ENCODE assay signal across 10 cellular contexts in the genomic region with DNA sequence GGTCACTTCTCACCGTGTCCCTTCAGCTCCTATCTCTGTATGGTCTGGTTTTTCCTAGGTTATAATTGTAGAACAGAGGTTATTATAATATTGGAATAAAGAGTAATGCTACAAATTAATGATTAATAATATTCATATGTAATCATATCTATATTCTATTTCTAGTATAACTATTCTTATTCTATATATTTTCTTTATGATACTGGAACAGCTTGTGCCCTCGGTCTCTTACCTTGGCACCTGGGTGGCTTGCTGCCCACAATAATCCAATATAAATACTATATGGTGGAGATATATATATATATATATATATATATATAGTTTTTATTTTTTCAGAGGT. TPM values are rescaled to one million over a fixed set of nuclear protein-coding genes. Genes with fewer than 3 reads are reported as not detected.
A peak's percentile ranks its signal among the peaks of the same experiment; 100 is the strongest.
DNase-seq lines count a peak whose midpoint lies in the region; ATAC-seq and TF ChIP-seq lines count a peak whose summit lies in the region.
"Not testable (repeated sequence)": the region's sequence is repeated elsewhere in the genome, so short reads cannot be mapped to it uniquely, and the experiment has no call there.
"Had no signal": no experiment of that assay in that cellular context is flagged by ENCODE, and none has a peak within 500 bp of the region (broad histone marks: within the 10 kb centered on the region; RNA-seq: fewer than 3 reads in every experiment).

No MANE protein-coding gene starts in this region.

- not testable (repeated sequence) for H3K9me2 ChIP-seq in HCT116 (ENCODE audit: insufficient read depth)

- H3K27me3 ChIP-seq in CD4-positive, CD25-positive, alpha-beta regulatory T cell (ENCODE audit: control insufficient read depth, insufficient read depth, low read length); HCT116 (ENCODE audit: insufficient read depth, low read length); Panc1 (ENCODE audit: control insufficient read depth, insufficient read depth, low read length); breast epithelium: not testable (repeated sequence)

- POLR2A ChIA-PET in HCT116 (lab: Charles Lee); Panc1 (lab: Charles Lee); activated CD8-positive, alpha-beta T cell treated with anti-CD3 and anti-CD28 coated beads for 36 hours (lab: Charles Lee): not testable (repeated sequence)

- H3K9me3 ChIP-seq in CD4-positive, CD25-positive, alpha-beta regulatory T cell (ENCODE audit: control insufficient read depth in 2 of 2, low read length in 2 of 2); HCT116 (ENCODE audit: control insufficient read depth in 1 of 2, insufficient read depth in 1 of 2, low read depth in 1 of 2, low read length in 2 of 2); Panc1 (ENCODE audit: control insufficient read depth, insufficient read depth, low read depth, low read length); breast epithelium: not testable (repeated sequence)

- TF ChIP-seq CTCF in HCT116 (IDR thresholded peaks at IDR 0.05 in 2 of 3, conservative IDR thresholded peaks at IDR 0.05 in 1 of 3; ENCODE audit: borderline replicate concordance in 1 of 3, insufficient read depth in 1 of 3, low read depth in 2 of 3, low read length in 2 of 3); activated CD8-positive, alpha-beta T cell treated with anti-CD3 and anti-CD28 coated beads for 36 hours (IDR thresholded peaks at IDR 0.05); breast epithelium (IDR thresholded peaks at IDR 0.05): not testable (repeated sequence)
- TF ChIP-seq CTCF in Panc1 (IDR thresholded peaks at IDR 0.05) (peak; percentile 12), glutamatergic neuron (IDR thresholded peaks at IDR 0.05; ENCODE audit: partially characterized antibody, unreplicated experiment) (peak; percentile 15), natural killer cell (IDR thresholded peaks at IDR 0.05) (peak; percentile 0), type B pancreatic cell (conservative IDR thresholded peaks at IDR 0.05) (peak; percentile 13)

- not testable (repeated sequence) for H3K4me1 Mint-ChIP-seq in CD4-positive, CD25-positive, alpha-beta regulatory T cell; activated CD8-positive, alpha-beta T cell treated with anti-CD3 and anti-CD28 coated beads for 36 hours (ENCODE audit: low read depth); glutamatergic neuron (ENCODE audit: low read depth, unreplicated experiment); type B pancreatic cell (ENCODE audit: unreplicated experiment)
- H3K4me1 Mint-ChIP-seq in natural killer cell = peaks cover 10% of the 10 kb centered on the region in 2 donors

- CTCF ChIA-PET in HCT116 (lab: Charles Lee) (interaction anchor here (0.7 kb wide), 1 partner anchor 17 kb away, joined by 3 read pairs; no protein-coding TSS in a partner anchor), Panc1 (lab: Charles Lee) (interaction anchor here (0.9 kb wide), 1 partner anchor 431 kb away, joined by 10 read pairs; no protein-coding TSS in a partner anchor)
- CTCF ChIA-PET in activated CD8-positive, alpha-beta T cell treated with anti-CD3 and anti-CD28 coated beads for 36 hours (lab: Charles Lee) = interaction anchor here (0.6 to 1.5 kb wide), 2 partner anchors 11 to 577 kb away, joined by 3 to 4 read pairs; no protein-coding TSS in a partner anchor

- not testable (repeated sequence) for H3K36me3 Mint-ChIP-seq in CD4-positive, CD25-positive, alpha-beta regulatory T cell; activated CD8-positive, alpha-beta T cell treated with anti-CD3 and anti-CD28 coated beads for 36 hours (ENCODE audit: low read depth); glutamatergic neuron (ENCODE audit: unreplicated experiment); natural killer cell; type B pancreatic cell

- not testable (repeated sequence) for TF ChIP-seq RAD21 in HCT116 (IDR thresholded peaks at IDR 0.05; ENCODE audit: low read depth)

- intact Hi-C loops in HCT116 (cut with micrococcal nuclease) = loop anchor here (2.0 to 5.0 kb wide), 2 partner anchors 516 to 988 kb away; no protein-coding TSS in a partner anchor
- intact Hi-C loops in Panc1 (cut with micrococcal nuclease; ENCODE audit: unreplicated experiment) = loop anchor here (5.0 kb wide), 1 partner anchor 986 kb away; no protein-coding TSS in a partner anchor
- intact Hi-C loops in activated CD8-positive, alpha-beta T cell treated with anti-CD3 and anti-CD28 coated beads for 36 hours (cut with micrococcal nuclease); breast epithelium (cut with DNase I; ENCODE audit: low total_unique reads); natural killer cell (cut with micrococcal nuclease): not testable (repeated sequence)

- ATAC-seq in CD4-positive, CD25-positive, alpha-beta regulatory T cell (ENCODE audit: low read depth in 2 of 2); HCT116; Panc1; activated CD8-positive, alpha-beta T cell treated with anti-CD3 and anti-CD28 coated beads for 36 hours; natural killer cell: not testable (repeated sequence)

- H3K27ac Mint-ChIP-seq in CD4-positive, CD25-positive, alpha-beta regulatory T cell; activated CD8-positive, alpha-beta T cell treated with anti-CD3 and anti-CD28 coated beads for 36 hours; glutamatergic neuron (ENCODE audit: unreplicated experiment); natural killer cell; type B pancreatic cell: not testable (repeated sequence)

- H3K36me3 ChIP-seq in CD4-positive, CD25-positive, alpha-beta regulatory T cell (ENCODE audit: control insufficient read depth, insufficient read depth, low read length); HCT116 (ENCODE audit: control insufficient read depth in 1 of 2, insufficient read depth in 2 of 2, low read length in 2 of 2); Panc1 (ENCODE audit: control insufficient read depth, insufficient read depth, low read length); breast epithelium: not testable (repeated sequence)

- in situ Hi-C loops in Panc1 (cut with HindIII; ENCODE audit: low pct_unique_long_range_greater_than_20kb, low sequenced_read_pairs) = not testable (repeated sequence)

- not testable (repeated sequence) for DNase-seq in CD4-positive, CD25-positive, alpha-beta regulatory T cell; HCT116 (ENCODE audit: low read depth, low spot score); Panc1 (ENCODE audit: low read depth, low spot score); activated CD8-positive, alpha-beta T cell treated with anti-CD3 and anti-CD28 coated beads for 36 hours; breast epithelium (ENCODE audit: low spot score in 2 of 2); glutamatergic neuron; natural killer cell; type B pancreatic cell (ENCODE audit: extremely low spot score, unreplicated experiment)

- H3K4me1 ChIP-seq in CD4-positive, CD25-positive, alpha-beta regulatory T cell (ENCODE audit: control insufficient read depth, insufficient read depth, low read length, poor library complexity, severe bottlenecking); HCT116 (ENCODE audit: control insufficient read depth in 1 of 2, insufficient read depth in 2 of 2, low read length in 2 of 2); Panc1 (ENCODE audit: control insufficient read depth, insufficient read depth, low read length); breast epithelium: not testable (repeated sequence)

- H3K9me3 Mint-ChIP-seq in CD4-positive, CD25-positive, alpha-beta regulatory T cell; activated CD8-positive, alpha-beta T cell treated with anti-CD3 and anti-CD28 coated beads for 36 hours; glutamatergic neuron (ENCODE audit: unreplicated experiment); natural killer cell; type B pancreatic cell: not testable (repeated sequence)

- peak overlapping the region; percentile 86 for H3K4me2 ChIP-seq in HCT116 (ENCODE audit: low read length)

- TF ChIP-seq POLR2A in HCT116 (IDR thresholded peaks at IDR 0.05; ENCODE audit: borderline replicate concordance, extremely low read depth, insufficient read depth, insufficient read length); breast epithelium (IDR thresholded peaks at IDR 0.05): not testable (repeated sequence)

- H4K20me1 ChIP-seq in HCT116 (ENCODE audit: insufficient read depth) = not testable (repeated sequence)

- peaks cover 16% of the 10 kb centered on the region for H3K27me3 Mint-ChIP-seq in CD4-positive, CD25-positive, alpha-beta regulatory T cell
- H3K27me3 Mint-ChIP-seq in activated CD8-positive, alpha-beta T cell treated with anti-CD3 and anti-CD28 coated beads for 36 hours; glutamatergic neuron (ENCODE audit: unreplicated experiment): not testable (repeated sequence)
- peaks cover 7 to 12% of the 10 kb centered on the region in 2 donors for H3K27me3 Mint-ChIP-seq in natural killer cell (ENCODE audit: low read depth in 2 of 2)
- H3K27me3 Mint-ChIP-seq in type B pancreatic cell = peaks cover 29% of the 10 kb centered on the region

- H3K4me3 Mint-ChIP-seq in CD4-positive, CD25-positive, alpha-beta regulatory T cell = peak overlapping the region in 1 of 4 donors; percentile 82
- H3K4me3 Mint-ChIP-seq in activated CD8-positive, alpha-beta T cell treated with anti-CD3 and anti-CD28 coated beads for 36 hours = peak overlapping the region; percentile 41
- H3K4me3 Mint-ChIP-seq in glutamatergic neuron (ENCODE audit: unreplicated experiment); type B pancreatic cell: not testable (repeated sequence)
- peak overlapping the region; percentile 83 for H3K4me3 Mint-ChIP-seq in natural killer cell

- H3K79me2 ChIP-seq in HCT116 (ENCODE audit: insufficient read depth, low read length) = not testable (repeated sequence)

- H3K27ac ChIP-seq in CD4-positive, CD25-positive, alpha-beta regulatory T cell (ENCODE audit: insufficient read depth, low read length, poor library complexity, severe bottlenecking); HCT116 (ENCODE audit: low read depth, low read length); Panc1 (ENCODE audit: low read length); breast epithelium: not testable (repeated sequence)

- RAD21 ChIA-PET in HCT116 (lab: Charles Lee; ENCODE audit: low non-redundant PET in 1 of 2, low total read pairs in 2 of 2, uncharacterized antibody in 2 of 2, unreplicated experiment in 2 of 2) = interaction anchor here in 1 of 2 experiments (0.6 to 1.4 kb wide), 2 partner anchors 12 to 805 kb away, joined by 3 read pairs; no protein-coding TSS in a partner anchor

- H2AFZ ChIP-seq in HCT116 (ENCODE audit: low read depth, low read length, poor library complexity, severe bottlenecking) = not testable (repeated sequence)

- H3K4me3 ChIP-seq in CD4-positive, CD25-positive, alpha-beta regulatory T cell (ENCODE audit: low read depth, low read length) = peak overlapping the region; percentile 63
- H3K4me3 ChIP-seq in HCT116 (replicated peaks in 1 of 2; ENCODE audit: low read depth in 1 of 2, low read length in 2 of 2) (peak overlapping the region; percentile 48 to 63; a peak in 2 of 4 replicates), Panc1 (ENCODE audit: low read depth in 2 of 2, low read length in 2 of 2) (peak overlapping the region in 1 of 2 experiments; percentile 54; a peak in 3 of 4 replicates), breast epithelium (peak overlapping the region in 2 of 3 donors; percentile 51 to 60)

- not testable (repeated sequence) for BruUV-seq in HCT116 (replicated peaks; lab: Mats Ljungman, UMichigan); Panc1 (replicated peaks; lab: Mats Ljungman, UMichigan)

- not testable (repeated sequence) for H3K9ac ChIP-seq in HCT116 (ENCODE audit: low read length)

RNA-seq across cellular contexts. Expression of gene PRR16, which starts 5.6 kb away (rescaled TPM):
- total RNA-seq in CD4-positive, CD25-positive, alpha-beta regulatory T cell = not detected
- polyA plus RNA-seq in CD4-positive, CD25-positive, alpha-beta regulatory T cell = not detected
- 0.42 TPM for total RNA-seq in HCT116 (2021; ENCODE audit: unreplicated experiment)
- polyA plus RNA-seq in HCT116 (2012) = 0.14 and 0.21 TPM in 2 replicates
- not detected for total RNA-seq in Panc1 (2021; ENCODE audit: unreplicated experiment)
- not detected for polyA plus RNA-seq in Panc1 (2012; ENCODE audit: insufficient read length)
- not detected for total RNA-seq in activated CD8-positive, alpha-beta T cell treated with anti-CD3 and anti-CD28 coated beads for 36 hours
- 1 to 10 TPM; 1.2 to 9.6 (median 3.6) TPM for total RNA-seq in breast epithelium
- 0.25 TPM for total RNA-seq in glutamatergic neuron (ENCODE audit: unreplicated experiment)
- total RNA-seq in natural killer cell = not detected
- 2.1 TPM in 2 replicates for total RNA-seq in type B pancreatic cell (ENCODE audit: low replicate concordance)
- total RNA-seq: activated T-cell treated with anti-CD3 and anti-CD28 coated beads, Interleukin-2, amount 50 U/mL, for 72 hours had no signal
- polyA plus RNA-seq: immature natural killer cell had no signal
